Comparison of ENCODE assay signal across 7 cellular contexts in the genomic region with DNA sequence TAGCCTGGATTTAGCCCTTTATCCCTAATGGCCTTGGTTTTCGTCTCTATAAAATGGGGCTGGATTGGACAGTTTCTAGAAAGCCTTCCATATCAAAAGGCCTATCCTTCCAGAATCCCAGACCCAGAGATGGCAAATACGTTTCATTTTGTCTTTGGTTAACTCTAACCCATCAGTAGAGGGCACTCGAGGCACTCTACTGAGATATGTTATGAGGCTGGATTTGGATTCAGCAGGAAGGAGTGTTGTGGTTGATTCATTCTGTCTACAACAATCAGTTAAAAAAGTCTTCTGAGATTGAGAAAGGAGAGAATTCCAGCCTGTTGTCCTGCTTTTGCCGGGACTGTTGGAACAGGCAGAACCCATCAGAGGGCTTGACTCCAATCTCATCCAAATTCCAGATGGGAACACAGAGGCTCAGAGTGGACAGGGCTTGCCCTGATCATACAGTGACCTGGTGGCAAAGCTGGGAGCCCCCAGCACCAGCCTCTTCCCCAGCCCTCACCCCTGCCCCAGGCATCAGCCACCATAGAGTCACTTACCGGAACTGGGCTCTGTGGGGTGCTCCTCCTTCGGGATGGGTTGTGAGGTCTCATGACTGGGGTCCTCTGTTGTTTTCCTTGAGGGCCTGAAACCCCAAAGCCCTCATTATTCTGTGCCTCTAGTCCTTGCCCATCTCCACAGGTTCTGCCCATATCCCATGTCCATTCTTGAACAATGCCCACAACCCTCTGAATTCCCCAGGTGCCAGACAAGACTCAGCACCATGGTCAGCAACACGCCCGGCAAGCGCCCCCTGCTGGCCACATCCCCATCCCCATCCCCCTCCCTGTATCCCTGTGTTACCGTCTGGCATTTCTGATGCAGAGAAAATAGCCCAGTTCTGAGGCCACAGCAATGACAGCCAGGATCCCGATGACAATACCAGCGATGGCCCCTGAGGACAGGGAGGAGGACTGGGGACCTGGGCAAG. TPM values are rescaled to one million over a fixed set of nuclear protein-coding genes. Genes with fewer than 3 reads are reported as not detected.
DNase-seq lines count a peak whose midpoint lies in the region; ATAC-seq and TF ChIP-seq lines count a peak whose summit lies in the region.

No MANE protein-coding gene starts in this region.

- POLR2A ChIA-PET in RWPE1 (lab: Yijun Ruan, JAX; ENCODE audit: low non-redundant PET) = no interaction called here

- peaks cover 17 to 25% of the 10 kb centered on the region in 2 donors for H3K9me3 Mint-ChIP-seq in stimulated activated naive B cell treated with anti-CD40 and anti-IgM and Interleukin-4, amounts not matched to agents 10 μg/mL and 1 μg/mL and 100 μg/mL, for 72 hours

- H3K4me1 Mint-ChIP-seq in stimulated activated naive B cell treated with anti-CD40 and anti-IgM and Interleukin-4, amounts not matched to agents 10 μg/mL and 1 μg/mL and 100 μg/mL, for 72 hours = no peaks in the 10 kb centered on the region

- H3K9me3 ChIP-seq in esophagus muscularis mucosa = no peaks in the 10 kb centered on the region

- DNase-seq in DMS53 treated with DMSO at 0.1 percent for 48 hours (lab: John Stamatoyannopoulos, UW; ENCODE audit: unreplicated experiment) = peak; percentile 18
- no peak for DNase-seq in HFF-Myc (ENCODE audit: extremely low read depth, low read depth)
- peak; percentile 57 for DNase-seq in RWPE1 (ENCODE audit: low spot score)
- DNase-seq in fibroblast of pulmonary artery (ENCODE audit: low read depth) = peak; percentile 76
- no peak for DNase-seq in stimulated activated naive B cell treated with anti-CD40 and anti-IgM and Interleukin-4, amounts not matched to agents 10 μg/mL and 1 μg/mL and 100 μg/mL, for 72 hours
- DNase-seq in esophagus muscularis mucosa (ENCODE audit: extremely low spot score) = no peak
- DNase-seq in cortex of kidney (lab: John Stamatoyannopoulos, UW) = no peak

- no peaks in the 10 kb centered on the region for H3K4me1 ChIP-seq in esophagus muscularis mucosa

- H3K27ac ChIP-seq in RWPE1 (no peak overlapping the region), esophagus muscularis mucosa (replicated peaks in 1 of 4) (no peak overlapping the region)

- H3K27me3 ChIP-seq in esophagus muscularis mucosa = peaks cover 0 to 49% (median 0%) of the 10 kb centered on the region in 4 donors

- intact Hi-C loops in esophagus muscularis mucosa (cut with DNase I) = no loop called here

- CTCF ChIA-PET in RWPE1 (lab: Yijun Ruan, JAX) = interaction anchor here (0.5 to 1.7 kb wide), 6 partner anchors 11 to 188 kb away, joined by 3 to 6 read pairs (median 4); a partner anchor contains a TSS

- TF ChIP-seq POLR2A in esophagus muscularis mucosa (IDR thresholded peaks at IDR 0.05; ENCODE audit: low read depth) = no peak

- peak; percentile 73 for TF ChIP-seq CTCF in HFF-Myc (IDR thresholded peaks at IDR 0.05; ENCODE audit: low read depth, low read length, missing control alignments)
- no peak for TF ChIP-seq CTCF in RWPE1 (conservative IDR thresholded peaks at IDR 0.05; ENCODE audit: low read depth)
- TF ChIP-seq CTCF in fibroblast of pulmonary artery (IDR thresholded peaks at IDR 0.05; ENCODE audit: low read length, missing control alignments) = peak; percentile 64
- no peak for TF ChIP-seq CTCF in esophagus muscularis mucosa (IDR thresholded peaks at IDR 0.05)

- 32% methylated on average over 12 of the region's 12 CpGs for whole genome bisulfite sequencing in esophagus muscularis mucosa

- H3K4me3 ChIP-seq in HFF-Myc (replicated peaks; ENCODE audit: low read depth, low read length) = no peak overlapping the region
- no peak overlapping the region for H3K4me3 ChIP-seq in fibroblast of pulmonary artery (replicated peaks; ENCODE audit: low read depth, low read length)
- H3K4me3 ChIP-seq in esophagus muscularis mucosa = no peak overlapping the region

- H3K27me3 Mint-ChIP-seq in stimulated activated naive B cell treated with anti-CD40 and anti-IgM and Interleukin-4, amounts not matched to agents 10 μg/mL and 1 μg/mL and 100 μg/mL, for 72 hours = peaks cover 39 to 44% of the 10 kb centered on the region in 2 donors

- peak; percentile 39 to 46 for ATAC-seq in stimulated activated naive B cell treated with anti-CD40 and anti-IgM and Interleukin-4, amounts not matched to agents 10 μg/mL and 1 μg/mL and 100 μg/mL, for 72 hours (replicated peaks)

- TF ChIP-seq EP300 in esophagus muscularis mucosa (IDR thresholded peaks at IDR 0.05) = no peak

- H3K36me3 Mint-ChIP-seq in stimulated activated naive B cell treated with anti-CD40 and anti-IgM and Interleukin-4, amounts not matched to agents 10 μg/mL and 1 μg/mL and 100 μg/mL, for 72 hours = peaks cover 2 to 6% of the 10 kb centered on the region in 2 donors

- no peak overlapping the region for H3K27ac Mint-ChIP-seq in stimulated activated naive B cell treated with anti-CD40 and anti-IgM and Interleukin-4, amounts not matched to agents 10 μg/mL and 1 μg/mL and 100 μg/mL, for 72 hours

- H3K36me3 ChIP-seq in esophagus muscularis mucosa = no peaks in the 10 kb centered on the region

- no peak overlapping the region for H3K4me3 Mint-ChIP-seq in stimulated activated naive B cell treated with anti-CD40 and anti-IgM and Interleukin-4, amounts not matched to agents 10 μg/mL and 1 μg/mL and 100 μg/mL, for 72 hours

RNA-seq across cellular contexts. Expression of a gene that starts 12.3 kb away (rescaled TPM):
- 10 to 100 TPM in 1 of 4 donors, 1 to 10 TPM in 3; 3.8 to 16.5 (median 8.1) TPM for total RNA-seq in esophagus muscularis mucosa

RNA-seq across cellular contexts. Expression of a gene that starts 16.9 kb away (rescaled TPM):
- not detected for total RNA-seq in esophagus muscularis mucosa

Comparison
In these comparisons a context has a peak if more than half of its experiments do, and no peak if none do; other contexts are left out.
1. DNase-seq: peak in DMS53 treated with DMSO at 0.1 percent for 48 hours (single experiment), RWPE1 (single experiment) and fibroblast of pulmonary artery (single experiment); none in HFF-Myc (single experiment), stimulated activated naive B cell treated with anti-CD40 and anti-IgM and Interleukin-4, amounts not matched to agents 10 μg/mL and 1 μg/mL and 100 μg/mL, for 72 hours (single experiment), esophagus muscularis mucosa (single experiment) and cortex of kidney (single experiment).
2. CTCF ChIP-seq: peak in HFF-Myc (single experiment) and fibroblast of pulmonary artery (single experiment); none in RWPE1 (single experiment) and esophagus muscularis mucosa (0 of 3).